ENCODE assay signal across 23 cellular contexts in the genomic region with DNA sequence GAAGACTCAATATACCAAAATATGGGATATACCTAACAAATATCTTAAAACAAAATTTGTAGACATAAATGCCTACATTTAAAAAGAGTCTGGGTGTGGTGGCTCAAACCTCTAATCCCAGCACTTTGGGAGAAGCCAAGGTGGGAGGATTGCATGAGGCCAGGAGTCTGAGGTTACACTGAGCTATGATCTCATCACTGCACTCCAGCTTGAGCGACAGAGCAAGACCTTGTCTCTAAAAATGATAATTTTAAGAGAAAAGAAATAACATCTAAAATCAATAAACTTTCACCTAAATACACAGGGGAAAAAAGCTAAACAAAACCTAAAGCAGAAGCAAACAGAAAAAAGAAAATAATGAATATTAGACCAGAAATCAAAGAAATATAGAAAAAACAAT.
DNase-seq lines count a peak whose midpoint lies in the region; ATAC-seq, FAIRE-seq and TF ChIP-seq lines count a peak whose summit lies in the region.
"Had no signal": no experiment of that assay in that cellular context is flagged by ENCODE, and none has a peak within 500 bp of the region (broad histone marks: within the 10 kb centered on the region; RNA-seq: fewer than 3 reads in every experiment).

No MANE protein-coding gene starts in this region.

- no peak overlapping the region for H3K4me3 ChIP-seq in HEK293 (ENCODE audit: low read depth, low read length)
- no peak overlapping the region for H3K4me3 ChIP-seq in pancreas
- H3K4me3 ChIP-seq: BLaER1 had no signal

- no peak for ATAC-seq in pancreas
- no peak for ATAC-seq in HG03045 (IDR thresholded peaks at IDR 0.05; ENCODE audit: unreplicated experiment)

- POLR2A ChIA-PET in HEK293 (lab: Yijun Ruan, JAX), result no interaction called here

- no peaks in the 10 kb centered on the region for H3K36me3 ChIP-seq in HEK293 (ENCODE audit: control insufficient read depth in 2 of 2, insufficient read depth in 1 of 2, low read length in 2 of 2)
- no peaks in the 10 kb centered on the region for H3K36me3 ChIP-seq in pancreas
- H3K36me3 ChIP-seq: BE2C, BLaER1 had no signal

- FAIRE-seq in pancreas (lab: Jason Lieb, UNC), result peak; percentile 9
- FAIRE-seq: A204.1, D721Med, G401.6, GM12891, GM19239 had no signal

- no peaks in the 10 kb centered on the region for H3K27me3 ChIP-seq in pancreas
- H3K27me3 ChIP-seq: BE2C, BLaER1 had no signal

- peak; percentile 52 for DNase-seq in kidney glomerular epithelial cell (lab: John Stamatoyannopoulos, UW)
- DNase-seq in pancreas, result no peak
- DNase-seq in SHP77 (lab: John Stamatoyannopoulos, UW), result no peak
- no peak for DNase-seq in NCI-H2227 treated with DMSO at 0.1 percent for 48 hours (lab: John Stamatoyannopoulos, UW)
- DNase-seq: 8988T; ACHN; BE2C; C1 segment of cervical spinal cord; Calu3; CD4-positive, alpha-beta memory T cell; CD4-positive, CD25-positive, alpha-beta regulatory T cell; CD8-positive, alpha-beta memory T cell; COR-L47; DMS79 treated with DMSO at 0.1 percent for 48 hours; GF-D8 had no signal

- TF ChIP-seq CTCF in HEK293 (tag by site-specific recombination; IDR thresholded peaks at IDR 0.05) (no peak), pancreas (IDR thresholded peaks at IDR 0.05) (no peak)

- CTCF ChIA-PET in HEK293 (lab: Yijun Ruan, JAX), result no interaction called here

- intact Hi-C loops in pancreas (cut with DNase I), result no loop called here

- 85 to 91% methylated on average over 1 of the region's 1 CpG for WGBS in pancreas, 2 donors

- no peaks in the 10 kb centered on the region for H3K9me3 ChIP-seq in HEK293 (ENCODE audit: control insufficient read depth, insufficient read depth, low read depth, low read length)
- H3K9me3 ChIP-seq in pancreas, result no peaks in the 10 kb centered on the region
- H3K9me3 ChIP-seq: BE2C, BLaER1 had no signal

- H3K27ac ChIP-seq in HEK293 (ENCODE audit: extremely low read depth, low read depth, low read length) (no peak overlapping the region), pancreas (no peak overlapping the region)
- H3K27ac ChIP-seq: BLaER1 had no signal

- H3K4me1 ChIP-seq in HEK293 (ENCODE audit: control insufficient read depth, insufficient read depth, low read length) (0 out of 2 replicates have a peak, but pooled peaks cover 3% of the 10 kb centered on the region), pancreas (no peaks in the 10 kb centered on the region)
- H3K4me1 ChIP-seq: BE2C, BLaER1 had no signal

TF ChIP-seq in HEK293, 187 proteins besides CTCF, POLR2A, EP300 and RAD21:
- TF ChIP-seq ZNF692 (tag by site-specific recombination; IDR thresholded peaks at IDR 0.05) (no peak), ZNF629 (tag by site-specific recombination; IDR thresholded peaks at IDR 0.05) (peak; percentile 50), ZNF600 (tag by site-specific recombination; IDR thresholded peaks at IDR 0.05) (no peak)
TF ChIP-seq in HEK293: peak in this region for 1.
